In the genomic region with DNA sequence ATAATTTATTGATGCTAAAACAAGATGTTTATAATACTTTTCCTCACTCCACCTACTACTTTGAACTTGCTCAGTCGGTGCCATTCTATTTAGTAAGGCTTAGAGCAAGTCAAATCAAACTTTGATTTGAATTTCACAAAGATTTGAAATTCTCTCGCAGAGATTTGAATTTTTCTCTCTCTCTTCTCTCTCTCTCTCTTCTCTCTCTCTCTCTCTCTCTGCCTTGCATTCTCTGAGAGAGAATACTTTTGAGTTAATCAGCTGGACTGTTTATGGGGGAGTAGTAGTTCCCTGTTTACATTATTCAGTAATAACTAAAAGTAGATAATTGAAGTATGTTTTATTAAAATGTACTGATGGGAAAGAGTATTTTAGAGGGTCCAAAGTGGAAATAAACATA, we compare ENCODE assay signal across 31 cellular contexts.
"Had no signal": no experiment of that assay in that cellular context is flagged by ENCODE, and none has a peak within 500 bp of the region (broad histone marks: within the 10 kb centered on the region; RNA-seq: fewer than 3 reads in every experiment).

No MANE protein-coding gene starts in this region.

- ATAC-seq: activated CD8-positive, alpha-beta T cell treated with anti-CD3 and anti-CD28 coated beads for 36 hours; activated naive CD4-positive, alpha-beta T cell treated with anti-CD3 and anti-CD28 coated beads, Interleukin-2, amount 50 U/mL, for 72 hours; activated T-cell treated with anti-CD3 and anti-CD28 coated beads, Interleukin-2, amount 50 U/mL, for 4 hours; activated T-cell treated with anti-CD3 and anti-CD28 coated beads, Interleukin-2, amount 50 U/mL, for 72 hours; activated T-helper 17 cell treated with anti-CD3 and anti-CD28 coated beads, Interleukin-2, amount 50 U/mL, for 72 hours had no signal

- DNase-seq: activated B cell treated with CpG ODN at 0.5 μM for 24 hours; activated CD4-positive, alpha-beta memory T cell treated with anti-CD3 and anti-CD28 coated beads for 36 hours; activated CD4-positive, alpha-beta T cell treated with anti-CD3 and anti-CD28 coated beads for 4 hours; activated CD4-positive, alpha-beta T cell treated with anti-CD3 and anti-CD28 coated beads, Interleukin-2, amount 10 ng/mL, durations not matched to agents 24 days and 14 days; activated CD4-positive, alpha-beta T cell treated with anti-CD3 and anti-CD28 coated beads, Interleukin-2, amount 50 U/mL, for 1 hour; activated CD4-positive, alpha-beta T cell treated with anti-CD3 and anti-CD28 coated beads, Interleukin-2, amount 50 U/mL, for 4 hours; activated CD4-positive, CD25-positive, alpha-beta regulatory T cell treated with anti-CD3 and anti-CD28 coated beads, Interleukin-2, amount 50 U/mL, for 72 hours; activated CD8-positive, alpha-beta memory T cell treated with anti-CD3 and anti-CD28 coated beads, Interleukin-2, amount 50 U/mL, for 4 hours; activated CD8-positive, alpha-beta T cell treated with anti-CD3 and anti-CD28 coated beads for 36 hours; activated effector memory CD4-positive, alpha-beta T cell treated with anti-CD3 and anti-CD28 coated beads, Interleukin-2, amount 50 U/mL, for 16 hours; activated gamma-delta T cell treated with Interleukin-2 at 50 U/mL for 16 hours; activated naive CD4-positive, alpha-beta T cell; activated naive CD4-positive, alpha-beta T cell treated with anti-CD3 and anti-CD28 coated beads for 36 hours; activated naive CD4-positive, alpha-beta T cell treated with anti-CD3 and anti-CD28 coated beads, Interleukin-2, amount 50 U/mL, for 16 hours; activated naive CD8-positive, alpha-beta T cell treated with anti-CD3 and anti-CD28 coated beads for 36 hours; activated T-cell treated with anti-CD3 and anti-CD28 coated beads for 4 hours; activated T-cell treated with anti-CD3 and anti-CD28 coated beads, Interleukin-2, amount 50 U/mL, for 1 hour; activated T-cell treated with anti-CD3 and anti-CD28 coated beads, Interleukin-2, amount 50 U/mL, for 4 hours; activated T-cell treated with anti-CD3 and anti-CD28 coated beads, Interleukin-2, amount 50 U/mL, for 72 hours; adrenal gland; amygdala; anterior cingulate cortex; caudate nucleus; cerebellar nuclear complex; T-helper 2 cell; T-helper 9 cell had no signal

- H3K9me3 ChIP-seq: adrenal gland, ascending aorta had no signal

- H3K4me3 ChIP-seq: adrenal gland, ascending aorta, cardiac muscle cell had no signal

- H3K4me1 ChIP-seq: adrenal gland, ascending aorta had no signal

- H3K27me3 ChIP-seq: ascending aorta, cardiac muscle cell had no signal

- H3K36me3 ChIP-seq: adrenal gland, ascending aorta, cardiac muscle cell had no signal

- H3K27ac ChIP-seq: adrenal gland, ascending aorta, cardiac muscle cell, VCaP had no signal
